In genomic region chr2:218895758-218896500, GRCh38 we compare ENCODE assay signal across 1 cellular context.
TF ChIP-seq lines count a peak whose summit lies in the region.

No MANE protein-coding gene starts in this region.

TF ChIP-seq in H1, 55 proteins besides CTCF, POLR2A, EP300 and RAD21 (continued from another document):
- TF ChIP-seq CHD7 (IDR thresholded peaks at IDR 0.05; ENCODE audit: insufficient replicate concordance, low read length) = no peak
- TF ChIP-seq RXRA (IDR thresholded peaks at IDR 0.05; ENCODE audit: insufficient read depth, low read depth, low read length) = no peak
- TF ChIP-seq CBX5 (IDR thresholded peaks at IDR 0.05; ENCODE audit: low read depth, low read length) = no peak
- TF ChIP-seq SP4 (IDR thresholded peaks at IDR 0.05; ENCODE audit: low read length) = no peak
- no peak for TF ChIP-seq RFX5 (IDR thresholded peaks at IDR 0.05; ENCODE audit: borderline replicate concordance, low read depth, low read length)
- no peak for TF ChIP-seq KDM5A (IDR thresholded peaks at IDR 0.05; ENCODE audit: low read length)
- no peak for TF ChIP-seq CHD1 (IDR thresholded peaks at IDR 0.05; ENCODE audit: low read depth, low read length)
- no peak for TF ChIP-seq JUN (IDR thresholded peaks at IDR 0.05; ENCODE audit: low read depth, low read length)
- TF ChIP-seq NANOG (IDR thresholded peaks at IDR 0.05; ENCODE audit: insufficient read depth, low read depth, low read length, poor library complexity, severe bottlenecking) = no peak
- no peak for TF ChIP-seq MAX (IDR thresholded peaks at IDR 0.05)
- no peak for TF ChIP-seq ATF2 (IDR thresholded peaks at IDR 0.05; ENCODE audit: low read length)
- no peak for TF ChIP-seq POLR2AphosphoS5 (IDR thresholded peaks at IDR 0.05; ENCODE audit: low read depth, low read length)
- no peak for TF ChIP-seq RNF2 (IDR thresholded peaks at IDR 0.05; ENCODE audit: borderline replicate concordance, low read depth, low read length, missing control alignments, poor library complexity, severe bottlenecking)
- no peak for TF ChIP-seq NRF1 (IDR thresholded peaks at IDR 0.05; ENCODE audit: low read depth, low read length)
